9 cellular contexts compared by ENCODE assay signal in genomic region chr22:32804036-32804435, GRCh38. TPM values are rescaled to one million over a fixed set of nuclear protein-coding genes. Genes with fewer than 3 reads are reported as not detected.
A peak's percentile ranks its signal among the peaks of the same experiment; 100 is the strongest.
DNase-seq lines count a peak whose midpoint lies in the region; ATAC-seq and TF ChIP-seq lines count a peak whose summit lies in the region.
"Had no signal": no experiment of that assay in that cellular context is flagged by ENCODE, and none has a peak within 500 bp of the region (broad histone marks: within the 10 kb centered on the region; RNA-seq: fewer than 3 reads in every experiment).

No MANE protein-coding gene starts in this region.

- H3K27ac Mint-ChIP-seq in HFFc6, result peak overlapping the region; percentile 91

- ATAC-seq in HG03135 (IDR thresholded peaks at IDR 0.05; ENCODE audit: unreplicated experiment) (no peak), GM18861 (IDR thresholded peaks at IDR 0.05; ENCODE audit: unreplicated experiment) (no peak), GM21526 (IDR thresholded peaks at IDR 0.05; ENCODE audit: low FRiP score, unreplicated experiment) (no peak)

- H3K27ac ChIP-seq in cingulate gyrus (ENCODE audit: low read depth, low read length), result peak overlapping the region; percentile 10
- peak overlapping the region in 1 of 2 donors; percentile 80 for H3K27ac ChIP-seq in testis

- intact Hi-C loops in lower leg skin (cut with DNase I; ENCODE audit: low total_unique reads), result loop anchor here (5.0 kb wide), 1 partner anchor 272 kb away; no protein-coding TSS in a partner anchor
- intact Hi-C loops in testis (cut with DNase I; ENCODE audit: low total_unique reads), result loop anchor here (5.0 kb wide), 1 partner anchor 188 kb away; no protein-coding TSS in a partner anchor

- 17 to 38% methylated on average over 7 of the region's 7 CpGs for WGBS in lower leg skin, 2 donors
- 25 to 55% methylated on average over 7 of the region's 7 CpGs for WGBS in testis, 2 donors

- no peaks in the 10 kb centered on the region for H3K36me3 ChIP-seq in testis (ENCODE audit: low read depth, missing control alignments)

- peaks cover 26% of the 10 kb centered on the region for H3K4me1 ChIP-seq in testis

- H3K36me3 Mint-ChIP-seq in HFFc6 (ENCODE audit: low read depth), result peaks cover 22% of the 10 kb centered on the region

- H3K4me3 Mint-ChIP-seq in HFFc6, result peak overlapping the region; percentile 100

- H3K27me3 ChIP-seq in testis, result no peaks in the 10 kb centered on the region

- peaks cover 80% of the 10 kb centered on the region for H3K4me1 Mint-ChIP-seq in HFFc6 (ENCODE audit: low read depth)

- TF ChIP-seq CTCF in HFFc6 (IDR thresholded peaks at IDR 0.05), result no peak; the same call in none of the 2 replicates
- TF ChIP-seq CTCF in lower leg skin (IDR thresholded peaks at IDR 0.05), result no peak
- TF ChIP-seq CTCF in testis (IDR thresholded peaks at IDR 0.05), result no peak

- TF ChIP-seq POLR2A in lower leg skin (IDR thresholded peaks at IDR 0.05), result no peak
- TF ChIP-seq POLR2A in testis (IDR thresholded peaks at IDR 0.05), result no peak

- no peaks in the 10 kb centered on the region for H3K9me3 ChIP-seq in testis

- DNase-seq in HFFc6 (peak; percentile 72), lower leg skin (ENCODE audit: low spot score in 2 of 2) (no peak), testis (peak; percentile 57), midbrain (lab: John Stamatoyannopoulos, UW) (no peak)
- DNase-seq: activated CD4-positive, alpha-beta T cell treated with anti-CD3 and anti-CD28 coated beads, Interleukin-2, amount 50 U/mL, for 1 hour had no signal

- H3K4me3 ChIP-seq in lower leg skin (ENCODE audit: low read depth, poor library complexity, severe bottlenecking), result peak overlapping the region; percentile 68
- H3K4me3 ChIP-seq in testis, result peak overlapping the region; percentile 83 to 90

- H3K27me3 Mint-ChIP-seq in HFFc6 (ENCODE audit: insufficient read depth), result peaks cover 8% of the 10 kb centered on the region

- H3K9me3 Mint-ChIP-seq in HFFc6, result no peaks in the 10 kb centered on the region

RNA-seq across cellular contexts. Expression of gene TIMP3, which starts 2.5 kb away (rescaled TPM):
- 100 to 1,000 TPM; 303 to 525 (median 354) TPM for total RNA-seq in HFFc6 (2021; fragmentation: NEBNext Ultra II Directional; extraction: Animal tissue kit (Norgen Biotek cat#: 25700))
- total RNA-seq in lower leg skin (100 to 1,000 TPM in 3 of 4 donors, 10 to 100 TPM in 1; 68.1 to 381 (median 202) TPM), testis (100 to 1,000 TPM; 200 to 201 TPM)
- 214 TPM for polyA plus RNA-seq in testis (ENCODE audit: insufficient read depth, low read depth, low replicate concordance)

Comparison
In these comparisons a context has a peak if more than half of its experiments do, and no peak if none do; other contexts are left out.
1. DNase-seq: peak in HFFc6 (single experiment) and testis (single experiment); none in lower leg skin (0 of 2) and midbrain (single experiment).